Comparison of ENCODE assay signal across 16 cellular contexts in the genomic region with DNA sequence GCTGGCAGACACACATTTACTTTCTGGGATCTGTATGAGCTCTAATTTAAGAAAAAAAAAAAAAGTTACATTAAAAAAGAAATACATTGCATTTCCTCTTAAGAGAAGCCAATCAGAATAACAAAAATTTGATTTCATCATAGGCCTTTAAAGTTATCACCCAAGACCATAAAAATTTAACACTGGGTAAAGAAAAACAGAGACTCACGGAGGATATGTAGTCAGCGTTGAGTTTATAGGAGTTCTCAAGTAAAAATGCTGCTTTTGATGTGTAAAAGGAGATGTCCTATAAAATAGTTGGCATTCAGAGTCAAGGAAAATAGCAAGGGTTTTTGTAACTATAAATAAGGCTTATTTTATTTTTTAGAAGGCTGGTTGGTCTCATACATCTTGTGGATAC.
DNase-seq lines count a peak whose midpoint lies in the region; ATAC-seq and TF ChIP-seq lines count a peak whose summit lies in the region.
"Had no signal": no experiment of that assay in that cellular context is flagged by ENCODE, and none has a peak within 500 bp of the region (broad histone marks: within the 10 kb centered on the region; RNA-seq: fewer than 3 reads in every experiment).

No MANE protein-coding gene starts in this region.

- no CpG with 5 or more reads among the region's 2 CpGs for WGBS in mesendoderm (ENCODE audit: extremely low coverage, insufficient coverage, low lambda C conversion rate)
- WGBS in sigmoid colon, 2 donors = 20 to 69% methylated on average over 2 of the region's 2 CpGs

- no peaks in the 10 kb centered on the region for H3K4me1 Mint-ChIP-seq in activated CD4-positive, alpha-beta memory T cell treated with anti-CD3 and anti-CD28 coated beads, Interleukin-2, amount 10 ng/mL, durations not matched to agents 7 days and 5 days
- H3K4me1 Mint-ChIP-seq: CD14-positive monocyte had no signal

- H3K4me2 ChIP-seq in mesendoderm (ENCODE audit: low read length) = no peak overlapping the region

- no peaks in the 10 kb centered on the region for H3K9me3 ChIP-seq in HEK293 (ENCODE audit: control insufficient read depth, insufficient read depth, low read depth, low read length)
- H3K9me3 ChIP-seq in colonic mucosa = peaks cover 9% of the 10 kb centered on the region
- peaks cover 0 to 5% (median 4%) of the 10 kb centered on the region in 4 donors for H3K9me3 ChIP-seq in sigmoid colon

- intact Hi-C loops in colonic mucosa (cut with DNase I) (no loop called here), sigmoid colon (cut with DNase I) (loop anchor here (10.0 kb wide), 1 partner anchor 190 kb away; the partner anchor contains the start of gene EFNB2)

- no peak overlapping the region for H3K4me3 Mint-ChIP-seq in activated CD4-positive, alpha-beta memory T cell treated with anti-CD3 and anti-CD28 coated beads, Interleukin-2, amount 10 ng/mL, durations not matched to agents 7 days and 5 days
- H3K4me3 Mint-ChIP-seq: CD14-positive monocyte had no signal

- no peak for TF ChIP-seq EP300 in sigmoid colon (IDR thresholded peaks at IDR 0.05)

- no peak overlapping the region for H2BK5ac ChIP-seq in mesendoderm (ENCODE audit: low read length)

- H3K4me1 ChIP-seq in HEK293 (ENCODE audit: control insufficient read depth, insufficient read depth, low read length) = peaks cover 8% of the 10 kb centered on the region
- H3K4me1 ChIP-seq in colonic mucosa = no peaks in the 10 kb centered on the region
- peaks cover 8% of the 10 kb centered on the region for H3K4me1 ChIP-seq in mesendoderm (ENCODE audit: control insufficient read depth, low read depth, low read length)
- peaks cover 0 to 21% (median 9%) of the 10 kb centered on the region in 4 donors for H3K4me1 ChIP-seq in sigmoid colon

- no peak overlapping the region for H3K56ac ChIP-seq in mesendoderm (ENCODE audit: low read length)

- CTCF ChIA-PET in HEK293 (lab: Yijun Ruan, JAX) = interaction anchor here (0.7 kb wide), 1 partner anchor 557 kb away, joined by 4 read pairs; no protein-coding TSS in a partner anchor
- CTCF ChIA-PET in activated CD4-positive, alpha-beta memory T cell treated with anti-CD3 and anti-CD28 coated beads, Interleukin-2, amount 10 ng/mL, durations not matched to agents 7 days and 5 days (lab: Charles Lee) = no interaction called here

- H2BK120ac ChIP-seq in mesendoderm (ENCODE audit: low read depth, low read length) = no peak overlapping the region

- no peak for ATAC-seq in HG03135 (IDR thresholded peaks at IDR 0.05; ENCODE audit: unreplicated experiment)
- ATAC-seq in GM21825 (IDR thresholded peaks at IDR 0.05; ENCODE audit: unreplicated experiment) = no peak

- POLR2A ChIA-PET in HEK293 (lab: Yijun Ruan, JAX) = interaction anchor here (0.6 kb wide), 1 partner anchor 9 kb away, joined by 5 read pairs; no protein-coding TSS in a partner anchor
- POLR2A ChIA-PET in activated CD4-positive, alpha-beta memory T cell treated with anti-CD3 and anti-CD28 coated beads, Interleukin-2, amount 10 ng/mL, durations not matched to agents 7 days and 5 days (lab: Charles Lee) = no interaction called here

- H3K27me3 ChIP-seq in colonic mucosa (no peaks in the 10 kb centered on the region), mesendoderm (ENCODE audit: insufficient read depth, low read length, poor library complexity) (no peaks in the 10 kb centered on the region), sigmoid colon (no peaks in the 10 kb centered on the region)

- H3K36me3 ChIP-seq in HEK293 (ENCODE audit: control insufficient read depth in 2 of 2, insufficient read depth in 1 of 2, low read length in 2 of 2) (no peaks in the 10 kb centered on the region), colonic mucosa (no peaks in the 10 kb centered on the region), mesendoderm (ENCODE audit: control insufficient read depth, insufficient read depth, low read length) (no peaks in the 10 kb centered on the region), sigmoid colon (no peaks in the 10 kb centered on the region)

- H3K18ac ChIP-seq in mesendoderm (ENCODE audit: low read length) = no peak overlapping the region

- no peak overlapping the region for H4K5ac ChIP-seq in mesendoderm (ENCODE audit: low read length)

- TF ChIP-seq CTCF in HEK293 (tag by site-specific recombination; IDR thresholded peaks at IDR 0.05) (no peak), colonic mucosa (IDR thresholded peaks at IDR 0.05) (no peak), sigmoid colon (IDR thresholded peaks at IDR 0.05) (no peak)

- H4K8ac ChIP-seq in mesendoderm (ENCODE audit: low read depth, low read length) = no peak overlapping the region

- no peak overlapping the region for H2BK15ac ChIP-seq in mesendoderm (replicated peaks; ENCODE audit: low read depth)

- H3K36me3 Mint-ChIP-seq in activated CD4-positive, alpha-beta memory T cell treated with anti-CD3 and anti-CD28 coated beads, Interleukin-2, amount 10 ng/mL, durations not matched to agents 7 days and 5 days (ENCODE audit: low read depth) = no peaks in the 10 kb centered on the region
- H3K36me3 Mint-ChIP-seq: CD14-positive monocyte had no signal

- H3K27ac ChIP-seq in HEK293 (ENCODE audit: extremely low read depth, low read depth, low read length) (peak overlapping the region; percentile 47; the same call in 1 of the 2 replicates), colonic mucosa (peak overlapping the region; percentile 39), mesendoderm (ENCODE audit: low read depth, low read length) (no peak overlapping the region), sigmoid colon (peak overlapping the region in 3 of 4 donors; percentile 62 to 66 (median 62))
- H3K27ac ChIP-seq: RWPE1 had no signal

- H3K79me1 ChIP-seq in mesendoderm (ENCODE audit: low read length) = no peaks in the 10 kb centered on the region

- H3K79me2 ChIP-seq in mesendoderm (ENCODE audit: control insufficient read depth, insufficient read depth, low read length) = no peaks in the 10 kb centered on the region

- no peak for TF ChIP-seq POLR2A in sigmoid colon (IDR thresholded peaks at IDR 0.05)

- peaks cover 11% of the 10 kb centered on the region for H3K27me3 Mint-ChIP-seq in activated CD4-positive, alpha-beta memory T cell treated with anti-CD3 and anti-CD28 coated beads, Interleukin-2, amount 10 ng/mL, durations not matched to agents 7 days and 5 days

- H3K23ac ChIP-seq in mesendoderm (ENCODE audit: low read length) = no peak overlapping the region

- H2AK5ac ChIP-seq in mesendoderm (ENCODE audit: low read length) = no peak overlapping the region

- H3K4ac ChIP-seq in mesendoderm (ENCODE audit: low read depth, low read length) = peak overlapping the region; percentile 12

- no peak overlapping the region for H3K4me3 ChIP-seq in HEK293 (ENCODE audit: low read depth, low read length)
- no peak overlapping the region for H3K4me3 ChIP-seq in colonic mucosa
- H3K4me3 ChIP-seq in mesendoderm (ENCODE audit: low read length) = no peak overlapping the region
- H3K4me3 ChIP-seq in sigmoid colon = peak overlapping the region in 2 of 4 donors; percentile 9 to 14

- peaks cover 8% of the 10 kb centered on the region for H3K9me3 Mint-ChIP-seq in activated CD4-positive, alpha-beta memory T cell treated with anti-CD3 and anti-CD28 coated beads, Interleukin-2, amount 10 ng/mL, durations not matched to agents 7 days and 5 days

- no peak overlapping the region for H3K9ac ChIP-seq in colonic mucosa (ENCODE audit: low read depth in 2 of 2, low read length in 2 of 2)
- H3K9ac ChIP-seq in mesendoderm (ENCODE audit: low read length) = no peak overlapping the region

- H3K27ac Mint-ChIP-seq in activated CD4-positive, alpha-beta memory T cell treated with anti-CD3 and anti-CD28 coated beads, Interleukin-2, amount 10 ng/mL, durations not matched to agents 7 days and 5 days = no peak overlapping the region
- H3K27ac Mint-ChIP-seq: CD14-positive monocyte had no signal

- DNase-seq in colonic mucosa = no peak
- DNase-seq in mesendoderm = no peak
- DNase-seq in sigmoid colon = no peak
- DNase-seq in NCI-H1417 (lab: John Stamatoyannopoulos, UW) = no peak
- no peak for DNase-seq in activated CD4-positive, alpha-beta memory T cell treated with anti-CD3 and anti-CD28 coated beads, Interleukin-2, amount 10 ng/mL, durations not matched to agents 7 days and 5 days
- DNase-seq: COR-L47, EL, H7, NCI-H1436, NCI-H2029 treated with DMSO at 0.1 percent for 48 hours, NCI-H748 treated with DMSO at 0.1 percent for 48 hours had no signal

TF ChIP-seq in HEK293, 187 proteins besides CTCF, POLR2A, EP300 and RAD21 (continues in another document):
- peak; percentile 33; the same call in 1 of the 2 replicates for TF ChIP-seq ZBTB17 (tag by site-specific recombination; IDR thresholded peaks at IDR 0.05)
- peak; percentile 85 for TF ChIP-seq ZFP3 (tag by site-specific recombination; IDR thresholded peaks at IDR 0.05; ENCODE audit: low read depth)
- TF ChIP-seq ZNF335 (tag by site-specific recombination; conservative IDR thresholded peaks at IDR 0.05) = peak; percentile 48; the same call in 1 of the 2 replicates
- peak; percentile 12; the same call in 1 of the 2 replicates for TF ChIP-seq ZXDB (tag by site-specific recombination; IDR thresholded peaks at IDR 0.05)
- 0 out of 2 replicates have a peak, but pooled peaks have one; percentile 67 for TF ChIP-seq ZNF580 (tag by site-specific recombination; IDR thresholded peaks at IDR 0.05)
- TF ChIP-seq, protein P1, sequence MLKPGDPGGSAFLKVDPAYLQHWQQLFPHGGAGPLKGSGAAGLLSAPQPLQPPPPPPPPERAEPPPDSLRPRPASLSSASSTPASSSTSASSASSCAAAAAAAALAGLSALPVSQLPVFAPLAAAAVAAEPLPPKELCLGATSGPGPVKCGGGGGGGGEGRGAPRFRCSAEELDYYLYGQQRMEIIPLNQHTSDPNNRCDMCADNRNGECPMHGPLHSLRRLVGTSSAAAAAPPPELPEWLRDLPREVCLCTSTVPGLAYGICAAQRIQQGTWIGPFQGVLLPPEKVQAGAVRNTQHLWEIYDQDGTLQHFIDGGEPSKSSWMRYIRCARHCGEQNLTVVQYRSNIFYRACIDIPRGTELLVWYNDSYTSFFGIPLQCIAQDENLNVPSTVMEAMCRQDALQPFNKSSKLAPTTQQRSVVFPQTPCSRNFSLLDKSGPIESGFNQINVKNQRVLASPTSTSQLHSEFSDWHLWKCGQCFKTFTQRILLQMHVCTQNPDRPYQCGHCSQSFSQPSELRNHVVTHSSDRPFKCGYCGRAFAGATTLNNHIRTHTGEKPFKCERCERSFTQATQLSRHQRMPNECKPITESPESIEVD (tag by site-specific recombination; IDR thresholded peaks at IDR 0.05) = peak; percentile 92
- no peak for TF ChIP-seq ZNF600 (tag by site-specific recombination; IDR thresholded peaks at IDR 0.05)
- peak; percentile 55 for TF ChIP-seq ZNF660 (tag by site-specific recombination; IDR thresholded peaks at IDR 0.05)
- TF ChIP-seq ZNF19 (tag by site-specific recombination; IDR thresholded peaks at IDR 0.05; ENCODE audit: low read depth) = no peak
